16 cellular contexts compared by ENCODE assay signal in the genomic region with DNA sequence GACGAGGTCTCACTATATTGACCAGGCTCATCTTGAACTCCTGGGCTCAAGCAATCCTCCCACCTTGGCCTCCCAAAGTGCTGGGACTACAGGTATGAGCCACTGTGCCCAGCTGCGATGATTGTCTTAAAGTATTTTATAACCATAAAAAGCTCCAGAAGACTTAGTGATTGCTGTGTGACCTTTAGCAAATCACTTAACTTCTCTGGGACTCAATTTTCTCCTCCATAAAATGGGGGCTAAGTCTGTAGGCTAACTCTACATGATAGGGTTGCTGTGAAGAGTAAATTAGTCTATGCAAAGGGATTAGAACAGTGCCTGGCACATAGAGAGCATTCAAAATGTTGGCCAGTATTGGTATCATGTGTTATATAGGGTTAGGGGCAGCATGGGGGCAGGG.
"Had no signal": no experiment of that assay in that cellular context is flagged by ENCODE, and none has a peak within 500 bp of the region (broad histone marks: within the 10 kb centered on the region; RNA-seq: fewer than 3 reads in every experiment).

No MANE protein-coding gene starts in this region.

- H3K36me3 ChIP-seq: breast epithelium had no signal

- H3K4me3 ChIP-seq: breast epithelium, sigmoid colon, smooth muscle cell, upper lobe of right lung had no signal

- H3K4me2 ChIP-seq: smooth muscle cell had no signal

- H3K27ac ChIP-seq: upper lobe of right lung had no signal

- DNase-seq: activated CD4-positive, alpha-beta T cell treated with anti-CD3 and anti-CD28 coated beads, Interleukin-2, amount 50 U/mL, for 4 hours; activated naive CD4-positive, alpha-beta T cell treated with Interleukin-2 at 50 U/mL for 16 hours; cerebellar nuclear complex; effector CD8-positive, alpha-beta T cell; foreskin melanocyte; glutamatergic neuron; hippocampal formation; kidney glomerular epithelial cell; nucleus accumbens; T1000 had no signal

- H3K27me3 ChIP-seq: breast epithelium, sigmoid colon, upper lobe of right lung had no signal

- H3K4me1 ChIP-seq: breast epithelium had no signal

- ATAC-seq: activated T-helper 17 cell treated with anti-CD3 and anti-CD28 coated beads, Interleukin-2, amount 50 U/mL, for 72 hours; stimulated activated memory B cell treated with anti-CD40 and anti-IgM and Interleukin-4, amounts not matched to agents 10 μg/mL and 1 μg/mL and 100 μg/mL, for 72 hours had no signal

- H3K9me3 ChIP-seq: breast epithelium, sigmoid colon, upper lobe of right lung had no signal
